Comparison of ENCODE assay signal across 2 cellular contexts in the genomic region with DNA sequence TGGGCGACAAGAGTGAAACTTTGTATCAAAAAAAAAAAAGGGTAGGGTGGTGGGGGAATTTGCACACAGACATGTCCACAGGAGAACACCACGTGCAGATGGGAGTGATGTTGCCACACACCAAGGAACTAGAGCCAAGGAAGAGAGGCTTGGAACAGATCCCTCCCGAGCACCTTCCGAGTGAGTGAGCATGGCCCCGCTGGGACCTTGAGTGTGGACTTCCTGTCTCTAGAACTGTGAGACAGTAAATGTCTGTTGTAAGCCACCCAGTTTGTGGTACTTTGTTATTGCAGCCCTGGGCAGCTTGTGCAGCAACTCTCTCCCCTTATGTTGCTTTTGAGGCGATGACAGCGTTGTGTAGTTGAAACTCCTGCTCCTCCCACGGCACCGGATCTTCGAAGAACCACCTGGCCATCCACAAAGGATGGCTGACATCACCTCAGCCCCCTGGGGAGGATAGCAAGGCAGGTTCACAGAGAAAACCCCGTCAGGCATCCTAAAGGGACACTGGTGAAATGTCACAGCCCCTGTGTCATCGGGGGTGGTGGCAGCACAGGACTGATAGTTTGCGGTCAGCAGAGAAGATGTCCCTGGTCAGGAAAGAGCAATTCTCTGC.
TF ChIP-seq lines count a peak whose summit lies in the region.

No MANE protein-coding gene starts in this region.

TF ChIP-seq in HEK293, 187 proteins besides CTCF, POLR2A, EP300 and RAD21:
- TF ChIP-seq ZNF391 (tag by site-specific recombination; IDR thresholded peaks at IDR 0.05; ENCODE audit: borderline replicate concordance, low read depth): no peak
- 0 out of 2 replicates have a peak, but pooled peaks have one; percentile 41 for TF ChIP-seq ZBTB6 (tag by site-specific recombination; IDR thresholded peaks at IDR 0.05)

TF ChIP-seq in GM12878, 131 proteins besides CTCF, POLR2A, EP300 and RAD21:
- 0 out of 2 replicates have a peak, but pooled peaks have one; percentile 22 for TF ChIP-seq ZNF687 (IDR thresholded peaks at IDR 0.05)
- TF ChIP-seq IKZF1 (conservative IDR thresholded peaks at IDR 0.05): peak; percentile 24
- no peak for TF ChIP-seq ATF3 (IDR thresholded peaks at IDR 0.05; ENCODE audit: borderline replicate concordance, extremely low read depth, low read depth, low read length)
- TF ChIP-seq ATF7 (IDR thresholded peaks at IDR 0.05; ENCODE audit: low read depth): 0 out of 2 replicates have a peak, but pooled peaks have one; percentile 25
- peak; percentile 55 for TF ChIP-seq MEF2B (IDR thresholded peaks at IDR 0.05; ENCODE audit: partially characterized antibody, poor library complexity, severe bottlenecking)
- 0 out of 2 replicates have a peak, but pooled peaks have one; percentile 27 for TF ChIP-seq GATAD2B (conservative IDR thresholded peaks at IDR 0.05; ENCODE audit: low read depth)
